ENCODE assay signal across 21 cellular contexts in genomic region chr2:147424766-147425165, GRCh38.
DNase-seq lines count a peak whose midpoint lies in the region; ATAC-seq and TF ChIP-seq lines count a peak whose summit lies in the region.
"Had no signal": no experiment of that assay in that cellular context is flagged by ENCODE, and none has a peak within 500 bp of the region (broad histone marks: within the 10 kb centered on the region; RNA-seq: fewer than 3 reads in every experiment).

No MANE protein-coding gene starts in this region.

- DNase-seq in HCEC 1CT (peak; percentile 33), Peyer's patch (no peak), foreskin keratinocyte (peak; percentile 23 to 56), psoas muscle (no peak), colonic mucosa (no peak), spleen (no peak), islet precursor cell (no peak), T-helper 9 cell (no peak)
- DNase-seq: activated CD4-positive, alpha-beta T cell treated with anti-CD3 and anti-CD28 coated beads, Interleukin-2, amount 10 ng/mL, durations not matched to agents 7 days and 5 days; activated T-cell treated with anti-CD3 and anti-CD28 coated beads, Interleukin-2, amount 50 U/mL, for 4 hours; brain microvascular endothelial cell; effector memory CD8-positive, alpha-beta T cell; naive thymus-derived CD8-positive, alpha-beta T cell; NCI-H1105 treated with DMSO at 0.1 percent for 48 hours; NCI-H2081 treated with DMSO at 0.1 percent for 48 hours; NK-92 treated with Interleukin-12 subunit alpha and Interleukin-12 subunit beta, amount 100 ng/mL, for 24 hours; PC-9; SHP77; trophoblast cell; WERI-Rb-1 had no signal

- H3K27me3 ChIP-seq in Peyer's patch (no peaks in the 10 kb centered on the region), foreskin keratinocyte (no peaks in the 10 kb centered on the region), psoas muscle (ENCODE audit: insufficient read depth in 3 of 3, low read length in 2 of 3) (no peaks in the 10 kb centered on the region), colonic mucosa (no peaks in the 10 kb centered on the region), spleen (replicated peaks in 1 of 7) (no peaks in the 10 kb centered on the region)
- H3K27me3 ChIP-seq: brain microvascular endothelial cell had no signal

- no peak overlapping the region for H3K9ac ChIP-seq in colonic mucosa (ENCODE audit: low read depth in 2 of 2, low read length in 2 of 2)

- H3K36me3 ChIP-seq in Peyer's patch (no peaks in the 10 kb centered on the region), psoas muscle (ENCODE audit: insufficient read depth in 1 of 2, low read depth in 1 of 2) (no peaks in the 10 kb centered on the region), colonic mucosa (no peaks in the 10 kb centered on the region), spleen (no peaks in the 10 kb centered on the region)
- H3K36me3 ChIP-seq: brain microvascular endothelial cell, HAP-1, WERI-Rb-1 had no signal

- ATAC-seq in foreskin keratinocyte (peak; percentile 58), psoas muscle (peak in 3 of 4 donors; percentile 90 to 93 (median 91))
- ATAC-seq: activated T-cell treated with anti-CD3 and anti-CD28 coated beads, Interleukin-2, amount 50 U/mL, for 4 hours; effector memory CD8-positive, alpha-beta T cell; naive thymus-derived CD8-positive, alpha-beta T cell had no signal

- H3K4me3 ChIP-seq in Peyer's patch (no peak overlapping the region), psoas muscle (no peak overlapping the region), colonic mucosa (no peak overlapping the region), spleen (no peak overlapping the region)
- H3K4me3 ChIP-seq: HAP-1, PC-9 had no signal

- intact Hi-C loops in psoas muscle (cut with DNase I), result no loop called here
- intact Hi-C loops in colonic mucosa (cut with DNase I), result no loop called here
- intact Hi-C loops in spleen (cut with DNase I; ENCODE audit: low total_unique reads), result no loop called here

- 60 to 97% (median 67%) methylated on average over 1 of the region's 1 CpG for WGBS in psoas muscle, 3 donors
- WGBS in spleen, 5 donors, result 78 to 91% (median 88%) methylated on average over 1 of the region's 1 CpG

- H3K4me1 ChIP-seq in Peyer's patch, result peaks cover 0 to 15% (median 0%) of the 10 kb centered on the region in 4 donors
- H3K4me1 ChIP-seq in foreskin keratinocyte, result no peaks in the 10 kb centered on the region
- H3K4me1 ChIP-seq in psoas muscle, result peaks cover 12% of the 10 kb centered on the region
- H3K4me1 ChIP-seq in colonic mucosa, result no peaks in the 10 kb centered on the region
- H3K4me1 ChIP-seq in spleen, result no peaks in the 10 kb centered on the region
- H3K4me1 ChIP-seq: HAP-1 had no signal

- H3K27ac ChIP-seq in Peyer's patch (peak overlapping the region in 3 of 4 donors; percentile 31 to 80 (median 34)), foreskin keratinocyte (no peak overlapping the region), psoas muscle (peak overlapping the region; percentile 48), colonic mucosa (no peak overlapping the region), spleen (no peak overlapping the region)
- H3K27ac ChIP-seq: brain microvascular endothelial cell, PC-9, WERI-Rb-1 had no signal

- no peak for TF ChIP-seq POLR2A in Peyer's patch (IDR thresholded peaks at IDR 0.05)
- TF ChIP-seq POLR2A in spleen (IDR thresholded peaks at IDR 0.05), result no peak

- H3K9me3 ChIP-seq in Peyer's patch (no peaks in the 10 kb centered on the region), psoas muscle (no peaks in the 10 kb centered on the region), colonic mucosa (no peaks in the 10 kb centered on the region), spleen (no peaks in the 10 kb centered on the region)
- H3K9me3 ChIP-seq: HAP-1 had no signal

- TF ChIP-seq CTCF in Peyer's patch (IDR thresholded peaks at IDR 0.05) (no peak), foreskin keratinocyte (conservative IDR thresholded peaks at IDR 0.05) (no peak), psoas muscle (IDR thresholded peaks at IDR 0.05) (no peak), colonic mucosa (IDR thresholded peaks at IDR 0.05) (no peak), spleen (IDR thresholded peaks at IDR 0.05 in 8 of 11, conservative IDR thresholded peaks at IDR 0.05 in 3 of 11) (no peak)

Comparison
In these comparisons a context has a peak if more than half of its experiments do, and no peak if none do; other contexts are left out.
1. DNase-seq: peak in HCEC 1CT (single experiment) and foreskin keratinocyte (2 of 2); none in Peyer's patch (0 of 3), psoas muscle (0 of 2), colonic mucosa (single experiment), spleen (single experiment), islet precursor cell (single experiment) and T-helper 9 cell (single experiment).
2. H3K27ac ChIP-seq: peak in Peyer's patch (3 of 4) and psoas muscle (single experiment); none in foreskin keratinocyte (single experiment), colonic mucosa (single experiment) and spleen (0 of 8).